ENCODE assay signal across 8 cellular contexts in genomic region chr14:92510972-92511371, GRCh38. TPM values are rescaled to one million over a fixed set of nuclear protein-coding genes. Genes with fewer than 3 reads are reported as not detected.
A peak's percentile ranks its signal among the peaks of the same experiment; 100 is the strongest.
DNase-seq lines count a peak whose midpoint lies in the region; ATAC-seq and TF ChIP-seq lines count a peak whose summit lies in the region.
"Had no signal": no experiment of that assay in that cellular context is flagged by ENCODE, and none has a peak within 500 bp of the region (broad histone marks: within the 10 kb centered on the region; RNA-seq: fewer than 3 reads in every experiment).

No MANE protein-coding gene starts in this region.

- H3K4me1 ChIP-seq in GM23338 (ENCODE audit: insufficient read depth) = no peaks in the 10 kb centered on the region; the same call in 1 of the 2 replicates

- TF ChIP-seq CTCF in GM23338 (conservative IDR thresholded peaks at IDR 0.05; ENCODE audit: low read depth in 2 of 2) = peak; percentile 51 to 73
- TF ChIP-seq CTCF in nephron progenitor cell (IDR thresholded peaks at IDR 0.05) = no peak

- H3K27me3 Mint-ChIP-seq in GM23338 (ENCODE audit: insufficient read depth, low read depth, poor library complexity) (peaks cover 22% of the 10 kb centered on the region), nephron progenitor cell (ENCODE audit: low read depth, poor library complexity) (peaks cover 60% of the 10 kb centered on the region)

- no peak overlapping the region for H3K4me3 Mint-ChIP-seq in GM23338
- no peak overlapping the region for H3K4me3 Mint-ChIP-seq in nephron progenitor cell

- DNase-seq in GM23338 (ENCODE audit: low spot score) (peak; percentile 71), NCI-H748 (lab: John Stamatoyannopoulos, UW; ENCODE audit: unreplicated experiment) (peak; percentile 61), iPS DF 19.7 (ENCODE audit: low read depth, low spot score) (peak; percentile 48), nephron progenitor cell (no peak), AG08395 (ENCODE audit: low spot score) (no peak)
- DNase-seq: activated naive CD4-positive, alpha-beta T cell treated with Interleukin-2 at 50 U/mL for 16 hours had no signal

- H3K36me3 Mint-ChIP-seq in GM23338 (ENCODE audit: low read depth) = no peaks in the 10 kb centered on the region
- H3K36me3 Mint-ChIP-seq in nephron progenitor cell (ENCODE audit: low read depth) = no peaks in the 10 kb centered on the region

- 0 out of 2 replicates have a peak, but pooled peaks cover 3% of the 10 kb centered on the region for H3F3A ChIP-seq in GM23338 (replicated peaks; ENCODE audit: low read depth)

- no peaks in the 10 kb centered on the region for H4K20me1 ChIP-seq in GM23338 (replicated peaks; ENCODE audit: insufficient read depth)

- H3K27ac Mint-ChIP-seq in GM23338 = no peak overlapping the region
- no peak overlapping the region for H3K27ac Mint-ChIP-seq in nephron progenitor cell

- H2AFZ ChIP-seq in GM23338 = 0 out of 2 replicates have a peak overlapping the region, but pooled peaks have one; percentile 25

- no peaks in the 10 kb centered on the region for H3K9me2 ChIP-seq in GM23338 (ENCODE audit: insufficient read depth)

- no peaks in the 10 kb centered on the region for H3K79me2 ChIP-seq in GM23338 (replicated peaks; ENCODE audit: insufficient read depth)

- H3K4me3 ChIP-seq in GM23338 (no peak overlapping the region), skin epidermis (no peak overlapping the region)

- H3K4me2 ChIP-seq in GM23338 = no peak overlapping the region

- H3K4me1 Mint-ChIP-seq in GM23338 (peaks cover 8% of the 10 kb centered on the region), nephron progenitor cell (peaks cover 10% of the 10 kb centered on the region)

- H3K27me3 ChIP-seq in GM23338 (ENCODE audit: insufficient read depth) = peaks cover 38% of the 10 kb centered on the region

- H3K9me3 Mint-ChIP-seq in GM23338 (no peaks in the 10 kb centered on the region), nephron progenitor cell (no peaks in the 10 kb centered on the region)

- H3K27ac ChIP-seq in GM23338 (ENCODE audit: low read depth) (no peak overlapping the region), skin epidermis (peak overlapping the region in 11 of 21 experiments; percentile 11 to 79 (median 42))

- H3K36me3 ChIP-seq in GM23338 (ENCODE audit: insufficient read depth) = no peaks in the 10 kb centered on the region

- ATAC-seq in GM23338 = peak; percentile 25
- ATAC-seq in HG02981 (IDR thresholded peaks at IDR 0.05; ENCODE audit: unreplicated experiment) = no peak

TF ChIP-seq in GM23338, 12 proteins besides CTCF, POLR2A, EP300 and RAD21:
- no peak for TF ChIP-seq STAT1 (IDR thresholded peaks at IDR 0.05; ENCODE audit: unreplicated experiment)
- TF ChIP-seq, protein P1, sequence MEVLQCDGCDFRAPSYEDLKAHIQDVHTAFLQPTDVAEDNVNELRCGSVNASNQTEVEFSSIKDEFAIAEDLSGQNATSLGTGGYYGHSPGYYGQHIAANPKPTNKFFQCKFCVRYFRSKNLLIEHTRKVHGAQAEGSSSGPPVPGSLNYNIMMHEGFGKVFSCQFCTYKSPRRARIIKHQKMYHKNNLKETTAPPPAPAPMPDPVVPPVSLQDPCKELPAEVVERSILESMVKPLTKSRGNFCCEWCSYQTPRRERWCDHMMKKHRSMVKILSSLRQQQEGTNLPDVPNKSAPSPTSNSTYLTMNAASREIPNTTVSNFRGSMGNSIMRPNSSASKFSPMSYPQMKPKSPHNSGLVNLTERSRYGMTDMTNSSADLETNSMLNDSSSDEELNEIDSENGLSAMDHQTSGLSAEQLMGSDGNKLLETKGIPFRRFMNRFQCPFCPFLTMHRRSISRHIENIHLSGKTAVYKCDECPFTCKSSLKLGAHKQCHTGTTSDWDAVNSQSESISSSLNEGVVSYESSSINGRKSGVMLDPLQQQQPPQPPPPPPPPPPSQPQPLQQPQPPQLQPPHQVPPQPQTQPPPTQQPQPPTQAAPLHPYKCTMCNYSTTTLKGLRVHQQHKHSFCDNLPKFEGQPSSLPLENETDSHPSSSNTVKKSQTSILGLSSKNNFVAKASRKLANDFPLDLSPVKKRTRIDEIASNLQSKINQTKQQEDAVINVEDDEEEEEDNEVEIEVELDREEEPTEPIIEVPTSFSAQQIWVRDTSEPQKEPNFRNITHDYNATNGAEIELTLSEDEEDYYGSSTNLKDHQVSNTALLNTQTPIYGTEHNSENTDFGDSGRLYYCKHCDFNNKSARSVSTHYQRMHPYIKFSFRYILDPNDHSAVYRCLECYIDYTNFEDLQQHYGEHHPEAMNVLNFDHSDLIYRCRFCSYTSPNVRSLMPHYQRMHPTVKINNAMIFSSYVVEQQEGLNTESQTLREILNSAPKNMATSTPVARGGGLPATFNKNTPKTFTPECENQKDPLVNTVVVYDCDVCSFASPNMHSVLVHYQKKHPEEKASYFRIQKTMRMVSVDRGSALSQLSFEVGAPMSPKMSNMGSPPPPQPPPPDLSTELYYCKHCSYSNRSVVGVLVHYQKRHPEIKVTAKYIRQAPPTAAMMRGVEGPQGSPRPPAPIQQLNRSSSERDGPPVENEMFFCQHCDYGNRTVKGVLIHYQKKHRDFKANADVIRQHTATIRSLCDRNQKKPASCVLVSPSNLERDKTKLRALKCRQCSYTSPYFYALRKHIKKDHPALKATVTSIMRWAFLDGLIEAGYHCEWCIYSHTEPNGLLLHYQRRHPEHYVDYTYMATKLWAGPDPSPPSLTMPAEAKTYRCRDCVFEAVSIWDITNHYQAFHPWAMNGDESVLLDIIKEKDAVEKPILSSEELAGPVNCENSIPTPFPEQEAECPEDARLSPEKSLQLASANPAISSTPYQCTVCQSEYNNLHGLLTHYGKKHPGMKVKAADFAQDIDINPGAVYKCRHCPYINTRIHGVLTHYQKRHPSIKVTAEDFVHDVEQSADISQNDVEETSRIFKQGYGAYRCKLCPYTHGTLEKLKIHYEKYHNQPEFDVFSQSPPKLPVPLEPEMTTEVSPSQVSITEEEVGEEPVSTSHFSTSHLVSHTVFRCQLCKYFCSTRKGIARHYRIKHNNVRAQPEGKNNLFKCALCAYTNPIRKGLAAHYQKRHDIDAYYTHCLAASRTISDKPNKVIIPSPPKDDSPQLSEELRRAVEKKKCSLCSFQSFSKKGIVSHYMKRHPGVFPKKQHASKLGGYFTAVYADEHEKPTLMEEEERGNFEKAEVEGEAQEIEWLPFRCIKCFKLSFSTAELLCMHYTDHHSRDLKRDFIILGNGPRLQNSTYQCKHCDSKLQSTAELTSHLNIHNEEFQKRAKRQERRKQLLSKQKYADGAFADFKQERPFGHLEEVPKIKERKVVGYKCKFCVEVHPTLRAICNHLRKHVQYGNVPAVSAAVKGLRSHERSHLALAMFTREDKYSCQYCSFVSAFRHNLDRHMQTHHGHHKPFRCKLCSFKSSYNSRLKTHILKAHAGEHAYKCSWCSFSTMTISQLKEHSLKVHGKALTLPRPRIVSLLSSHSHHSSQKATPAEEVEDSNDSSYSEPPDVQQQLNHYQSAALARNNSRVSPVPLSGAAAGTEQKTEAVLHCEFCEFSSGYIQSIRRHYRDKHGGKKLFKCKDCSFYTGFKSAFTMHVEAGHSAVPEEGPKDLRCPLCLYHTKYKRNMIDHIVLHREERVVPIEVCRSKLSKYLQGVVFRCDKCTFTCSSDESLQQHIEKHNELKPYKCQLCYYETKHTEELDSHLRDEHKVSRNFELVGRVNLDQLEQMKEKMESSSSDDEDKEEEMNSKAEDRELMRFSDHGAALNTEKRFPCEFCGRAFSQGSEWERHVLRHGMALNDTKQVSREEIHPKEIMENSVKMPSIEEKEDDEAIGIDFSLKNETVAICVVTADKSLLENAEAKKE (CRISPR knock-in tag; IDR thresholded peaks at IDR 0.05) = 0 out of 2 replicates have a peak, but pooled peaks have one; percentile 67

RNA-seq across cellular contexts. Expression of gene RIN3, which starts 2.6 kb away (rescaled TPM):
- 0.78 and 0.97 TPM in 2 replicates for total RNA-seq in GM23338 (2014; rRNA removed; shearing (Covaris generic))
- polyA plus RNA-seq in GM23338 (2016; fragmentation: Nextera tagmentation; extraction: Ambion mirVana) = 0.63 and 1.5 TPM in 2 replicates

Comparison
In these comparisons a context has a peak if more than half of its experiments do, and no peak if none do; other contexts are left out.
1. DNase-seq: peak in GM23338 (single experiment), NCI-H748 (single experiment) and iPS DF 19.7 (single experiment); none in nephron progenitor cell (single experiment) and AG08395 (single experiment).